Comparison of ENCODE assay signal across 15 cellular contexts in genomic region chr1:168509204-168509603, GRCh38. TPM values are rescaled to one million over a fixed set of nuclear protein-coding genes. Genes with fewer than 3 reads are reported as not detected.
"Had no signal": no experiment of that assay in that cellular context is flagged by ENCODE, and none has a peak within 500 bp of the region (broad histone marks: within the 10 kb centered on the region; RNA-seq: fewer than 3 reads in every experiment).

No MANE protein-coding gene starts in this region.

- H3K4me3 Mint-ChIP-seq: activated CD4-positive, alpha-beta memory T cell treated with anti-CD3 and anti-CD28 coated beads for 36 hours; activated naive CD4-positive, alpha-beta T cell treated with anti-CD3 and anti-CD28 coated beads, Interleukin-2, amount 50 U/mL, for 24 hours had no signal

- H3K27me3 ChIP-seq: dorsolateral prefrontal cortex, esophagus muscularis mucosa, tibial artery had no signal

- H3K27me3 Mint-ChIP-seq: activated CD4-positive, alpha-beta memory T cell treated with anti-CD3 and anti-CD28 coated beads for 36 hours; activated naive CD4-positive, alpha-beta T cell treated with anti-CD3 and anti-CD28 coated beads, Interleukin-2, amount 50 U/mL, for 24 hours had no signal

- H3K36me3 ChIP-seq: esophagus muscularis mucosa, tibial artery had no signal

- H3K9me3 ChIP-seq: esophagus muscularis mucosa, tibial artery had no signal

- DNase-seq: activated CD4-positive, CD25-positive, alpha-beta regulatory T cell treated with anti-CD3 and anti-CD28 coated beads, Interleukin-2, amount 50 U/mL, for 72 hours; activated effector memory CD4-positive, alpha-beta T cell treated with Interleukin-2 at 50 U/mL for 16 hours; anterior cingulate cortex; dorsolateral prefrontal cortex; mesendoderm; retina; stimulated activated CD4-positive, alpha-beta T cell treated with anti-CD3 and anti-CD28 coated beads, Interleukin-4, amount 100 ng/mL, for 1 hour; tibial artery had no signal

- H3K27ac ChIP-seq: dorsolateral prefrontal cortex, esophagus muscularis mucosa, parathyroid adenoma, tibial artery had no signal

- H3K36me3 Mint-ChIP-seq: activated CD4-positive, alpha-beta memory T cell treated with anti-CD3 and anti-CD28 coated beads for 36 hours; activated naive CD4-positive, alpha-beta T cell treated with anti-CD3 and anti-CD28 coated beads, Interleukin-2, amount 50 U/mL, for 24 hours had no signal

- H3K4me1 ChIP-seq: parathyroid adenoma, tibial artery had no signal

- H3K9me3 Mint-ChIP-seq: activated CD4-positive, alpha-beta memory T cell treated with anti-CD3 and anti-CD28 coated beads for 36 hours; activated naive CD4-positive, alpha-beta T cell treated with anti-CD3 and anti-CD28 coated beads, Interleukin-2, amount 50 U/mL, for 24 hours had no signal

- H3K4me3 ChIP-seq: dorsolateral prefrontal cortex, esophagus muscularis mucosa, tibial artery had no signal

- ATAC-seq: SK-N-SH treated with all-trans-retinoic acid at 6 μM for 48 hours had no signal

- H3K27ac Mint-ChIP-seq: activated CD4-positive, alpha-beta memory T cell treated with anti-CD3 and anti-CD28 coated beads for 36 hours; activated naive CD4-positive, alpha-beta T cell treated with anti-CD3 and anti-CD28 coated beads, Interleukin-2, amount 50 U/mL, for 24 hours had no signal

RNA-seq across cellular contexts. Expression of gene XCL2, which starts 34.6 kb away (rescaled TPM):
- total RNA-seq: chondrocyte, esophagus muscularis mucosa, myocyte had no signal
